8 cellular contexts compared by ENCODE assay signal in the genomic region with DNA sequence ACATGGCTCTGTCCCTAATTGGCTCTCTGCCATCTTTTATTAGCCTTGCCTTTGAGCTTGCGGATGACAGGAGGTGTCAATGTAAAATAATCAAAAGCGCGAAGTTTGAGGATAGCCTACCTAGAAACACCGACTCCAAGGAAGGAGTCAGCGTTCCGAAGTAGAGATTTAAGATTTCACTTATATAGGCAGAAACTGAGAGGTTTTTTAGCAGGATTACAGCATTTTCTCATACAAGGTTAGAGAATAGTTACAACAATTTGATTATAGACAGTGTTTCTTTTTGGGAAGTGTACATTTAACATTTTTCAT. TPM values are rescaled to one million over a fixed set of nuclear protein-coding genes. Genes with fewer than 3 reads are reported as not detected.
A peak's percentile ranks its signal among the peaks of the same experiment; 100 is the strongest.
DNase-seq lines count a peak whose midpoint lies in the region; ATAC-seq and TF ChIP-seq lines count a peak whose summit lies in the region.

No MANE protein-coding gene starts in this region.

- ATAC-seq in GM19467 (IDR thresholded peaks at IDR 0.05; ENCODE audit: unreplicated experiment) (peak; percentile 18), GM21381 (IDR thresholded peaks at IDR 0.05; ENCODE audit: unreplicated experiment) (no peak)

- H3K4me3 ChIP-seq in MG63: peak overlapping the region; percentile 74
- H3K4me3 ChIP-seq in epithelial cell of proximal tubule (ENCODE audit: low read depth, low read length): peak overlapping the region; percentile 99
- H3K4me3 ChIP-seq in sigmoid colon: peak overlapping the region; percentile 75 to 87 (median 82)

- H3K4me1 ChIP-seq in sigmoid colon: peaks cover 0 to 28% (median 13%) of the 10 kb centered on the region in 4 donors

- DNase-seq in AML-193 (lab: John Stamatoyannopoulos, UW): peak; percentile 55 to 71
- DNase-seq in MG63: no peak
- no peak for DNase-seq in epithelial cell of proximal tubule (ENCODE audit: low read depth)
- no peak for DNase-seq in sigmoid colon
- no peak for DNase-seq in LoVo (ENCODE audit: low spot score)
- DNase-seq in NCI-H2107 treated with DMSO at 0.1 percent for 48 hours (lab: John Stamatoyannopoulos, UW; ENCODE audit: unreplicated experiment): no peak

- H3K36me3 ChIP-seq in MG63 (peaks cover 12% of the 10 kb centered on the region), sigmoid colon (peaks cover 0 to 11% (median 2%) of the 10 kb centered on the region in 4 donors)

- H3K27ac ChIP-seq in sigmoid colon: peak overlapping the region in 3 of 4 donors; percentile 78 to 83 (median 81)

- no peak for TF ChIP-seq POLR2A in sigmoid colon (IDR thresholded peaks at IDR 0.05)

- no peaks in the 10 kb centered on the region for H3K9me3 ChIP-seq in MG63
- no peaks in the 10 kb centered on the region for H3K9me3 ChIP-seq in sigmoid colon

- no peaks in the 10 kb centered on the region for H3K27me3 ChIP-seq in MG63
- no peaks in the 10 kb centered on the region for H3K27me3 ChIP-seq in sigmoid colon

- TF ChIP-seq CTCF in epithelial cell of proximal tubule (conservative IDR thresholded peaks at IDR 0.05; ENCODE audit: low read depth, low read length): no peak
- TF ChIP-seq CTCF in sigmoid colon (IDR thresholded peaks at IDR 0.05): no peak

- intact Hi-C loops in sigmoid colon (cut with DNase I): loop anchor here (2.0 to 10.0 kb wide), 4 partner anchors 360 to 917 kb away; partner anchors contain the start of genes ATP10D, OCIAD1 and SLAIN2

- 1% methylated on average over 6 of the region's 6 CpGs for WGBS in sigmoid colon, 2 donors

- TF ChIP-seq EP300 in sigmoid colon (IDR thresholded peaks at IDR 0.05): no peak

RNA-seq across cellular contexts. Expression of gene NFXL1, which starts 0.5 kb away (rescaled TPM):
- total RNA-seq in MG63 (2014; rRNA removed; shearing (Covaris generic); ENCODE audit: low replicate concordance): 4.0 and 4.1 TPM in 2 replicates
- 10.4 and 10.6 TPM in 2 replicates for total RNA-seq in epithelial cell of proximal tubule
- 10 to 100 TPM in 3 of 4 donors, 1 to 10 TPM in 1; 8.0 to 20.5 (median 15.8) TPM for total RNA-seq in sigmoid colon
- polyA plus RNA-seq in sigmoid colon: 1 to 10 TPM; 1.8 to 4.8 (median 3.7) TPM

Comparison
In these comparisons a context has a peak if more than half of its experiments do, and no peak if none do; other contexts are left out.
1. DNase-seq: peak in AML-193 (2 of 2); none in MG63 (single experiment), epithelial cell of proximal tubule (single experiment), sigmoid colon (single experiment), LoVo (single experiment) and NCI-H2107 treated with DMSO at 0.1 percent for 48 hours (single experiment).
2. Peak in every context shown above with its lines, with median percentiles within 50 percentile points of each other: H3K4me3 ChIP-seq.